In genomic region chr2:25266399-25266798, GRCh38 we compare ENCODE assay signal across 20 cellular contexts.
DNase-seq lines count a peak whose midpoint lies in the region; ATAC-seq lines count a peak whose summit lies in the region.
"Had no signal": no experiment of that assay in that cellular context is flagged by ENCODE, and none has a peak within 500 bp of the region (broad histone marks: within the 10 kb centered on the region; RNA-seq: fewer than 3 reads in every experiment).

No MANE protein-coding gene starts in this region.

- in situ Hi-C loops in G401 (cut with HindIII; ENCODE audit: low sequenced_read_pairs): no loop called here

- no peaks in the 10 kb centered on the region for H3K9me3 Mint-ChIP-seq in T-helper 2 cell treated with Interferon-gamma antibody and Interleukin-4, amounts not matched to agents 5 μg/mL and 100 μg/mL, for 36 hours
- H3K9me3 Mint-ChIP-seq in activated T-helper 17 cell treated with anti-CD3 and anti-CD28 coated beads, Interleukin-2, amount 50 U/mL, for 72 hours: no peaks in the 10 kb centered on the region
- no peaks in the 10 kb centered on the region for H3K9me3 Mint-ChIP-seq in naive thymus-derived CD8-positive, alpha-beta T cell
- H3K9me3 Mint-ChIP-seq: activated naive CD4-positive, alpha-beta T cell treated with anti-CD3 and anti-CD28 coated beads, Interleukin-2, amount 50 U/mL, for 72 hours; endodermal cell had no signal

- peaks cover 2% of the 10 kb centered on the region for H3K4me1 Mint-ChIP-seq in T-helper 2 cell treated with Interferon-gamma antibody and Interleukin-4, amounts not matched to agents 5 μg/mL and 100 μg/mL, for 36 hours (ENCODE audit: low read depth)
- peaks cover 18% of the 10 kb centered on the region for H3K4me1 Mint-ChIP-seq in activated T-helper 17 cell treated with anti-CD3 and anti-CD28 coated beads, Interleukin-2, amount 50 U/mL, for 72 hours
- H3K4me1 Mint-ChIP-seq in naive thymus-derived CD8-positive, alpha-beta T cell: peaks cover 28 to 76% (median 63%) of the 10 kb centered on the region in 4 donors
- H3K4me1 Mint-ChIP-seq: B cell had no signal

- H3K4me3 Mint-ChIP-seq in T-helper 2 cell treated with Interferon-gamma antibody and Interleukin-4, amounts not matched to agents 5 μg/mL and 100 μg/mL, for 36 hours: no peak overlapping the region
- H3K4me3 Mint-ChIP-seq in activated T-helper 17 cell treated with anti-CD3 and anti-CD28 coated beads, Interleukin-2, amount 50 U/mL, for 72 hours: no peak overlapping the region
- H3K4me3 Mint-ChIP-seq in naive thymus-derived CD8-positive, alpha-beta T cell: peak overlapping the region in 8 of 10 donors; percentile 39 to 75 (median 60)
- H3K4me3 Mint-ChIP-seq: B cell, endodermal cell had no signal

- no peaks in the 10 kb centered on the region for H3K27me3 ChIP-seq in effector memory CD4-positive, alpha-beta T cell (replicated peaks; ENCODE audit: control insufficient read depth, insufficient read depth, low read length, poor library complexity, severe bottlenecking)
- H3K27me3 ChIP-seq: ovary, spleen, upper lobe of right lung had no signal

- H3K9me3 ChIP-seq in effector memory CD4-positive, alpha-beta T cell (ENCODE audit: control insufficient read depth, low read length): no peaks in the 10 kb centered on the region
- H3K9me3 ChIP-seq: ovary, spleen, upper lobe of right lung had no signal

- no peak overlapping the region for H3K27ac ChIP-seq in effector memory CD4-positive, alpha-beta T cell (ENCODE audit: insufficient read depth, low read length, poor library complexity, severe bottlenecking)
- H3K27ac ChIP-seq: GM23248, ovary, spleen, upper lobe of right lung, WERI-Rb-1 had no signal

- peaks cover 18% of the 10 kb centered on the region for H3K4me1 ChIP-seq in effector memory CD4-positive, alpha-beta T cell (ENCODE audit: control insufficient read depth, insufficient read depth, low read length, poor library complexity, severe bottlenecking)
- H3K4me1 ChIP-seq: upper lobe of right lung had no signal

- H3K36me3 Mint-ChIP-seq in T-helper 2 cell treated with Interferon-gamma antibody and Interleukin-4, amounts not matched to agents 5 μg/mL and 100 μg/mL, for 36 hours (ENCODE audit: low read depth): peaks cover 32% of the 10 kb centered on the region
- peaks cover 97% of the 10 kb centered on the region for H3K36me3 Mint-ChIP-seq in activated T-helper 17 cell treated with anti-CD3 and anti-CD28 coated beads, Interleukin-2, amount 50 U/mL, for 72 hours (ENCODE audit: low read depth)
- peaks cover 0 to 65% (median 13%) of the 10 kb centered on the region in 3 donors for H3K36me3 Mint-ChIP-seq in naive thymus-derived CD8-positive, alpha-beta T cell

- H3K27me3 Mint-ChIP-seq in T-helper 2 cell treated with Interferon-gamma antibody and Interleukin-4, amounts not matched to agents 5 μg/mL and 100 μg/mL, for 36 hours (ENCODE audit: low read depth): no peaks in the 10 kb centered on the region
- H3K27me3 Mint-ChIP-seq in activated T-helper 17 cell treated with anti-CD3 and anti-CD28 coated beads, Interleukin-2, amount 50 U/mL, for 72 hours: no peaks in the 10 kb centered on the region
- no peaks in the 10 kb centered on the region for H3K27me3 Mint-ChIP-seq in naive thymus-derived CD8-positive, alpha-beta T cell
- H3K27me3 Mint-ChIP-seq: B cell had no signal

- H3K4me3 ChIP-seq in effector memory CD4-positive, alpha-beta T cell (ENCODE audit: insufficient read depth, low read depth, low read length, poor library complexity, severe bottlenecking): no peak overlapping the region
- H3K4me3 ChIP-seq: GM23248, ovary, spleen, upper lobe of right lung had no signal

- H3K27ac Mint-ChIP-seq in T-helper 2 cell treated with Interferon-gamma antibody and Interleukin-4, amounts not matched to agents 5 μg/mL and 100 μg/mL, for 36 hours: peak overlapping the region; percentile 21
- peak overlapping the region; percentile 27 for H3K27ac Mint-ChIP-seq in activated T-helper 17 cell treated with anti-CD3 and anti-CD28 coated beads, Interleukin-2, amount 50 U/mL, for 72 hours
- H3K27ac Mint-ChIP-seq in naive thymus-derived CD8-positive, alpha-beta T cell: peak overlapping the region in 9 of 10 donors; percentile 65 to 93 (median 84)
- H3K27ac Mint-ChIP-seq: B cell, endodermal cell had no signal

- POLR2A ChIA-PET in naive thymus-derived CD8-positive, alpha-beta T cell (lab: Charles Lee): interaction anchor here (0.6 to 3.7 kb wide), 13 partner anchors 8 to 303 kb away, joined by 3 to 31 read pairs (median 3); no protein-coding TSS in a partner anchor

- peaks cover 23% of the 10 kb centered on the region for H3K36me3 ChIP-seq in effector memory CD4-positive, alpha-beta T cell (ENCODE audit: control insufficient read depth, insufficient read depth, low read length)
- H3K36me3 ChIP-seq: ovary had no signal

- no peak for ATAC-seq in activated T-helper 17 cell treated with anti-CD3 and anti-CD28 coated beads, Interleukin-2, amount 50 U/mL, for 72 hours (replicated peaks)
- peak; percentile 13 to 44 for ATAC-seq in naive thymus-derived CD8-positive, alpha-beta T cell
- ATAC-seq: upper lobe of right lung had no signal

- DNase-seq in T-helper 2 cell treated with Interferon-gamma antibody and Interleukin-4, amounts not matched to agents 5 μg/mL and 100 μg/mL, for 36 hours (ENCODE audit: low spot score): no peak
- DNase-seq in T-helper 2 cell (no peak), G401 (ENCODE audit: low spot score) (peak; percentile 74), HuH-7.5 (ENCODE audit: low spot score) (no peak)
- no peak for DNase-seq in naive thymus-derived CD8-positive, alpha-beta T cell
- no peak for DNase-seq in stimulated activated CD4-positive, alpha-beta T cell treated with anti-CD3 and anti-CD28 coated beads, Interleukin-4, amount 100 ng/mL, for 1 hour
- no peak for DNase-seq in effector memory CD4-positive, alpha-beta T cell
- DNase-seq: activated CD4-positive, alpha-beta T cell treated with anti-CD3 and anti-CD28 coated beads, Interleukin-2, amount 50 U/mL, for 48 hours; Calu3; endodermal cell; NCI-H1105; NCI-H510A; ovary; spleen; upper lobe of right lung; WERI-Rb-1 had no signal

Comparison
In these comparisons a context has a peak if more than half of its experiments do, and no peak if none do; other contexts are left out.
1. H3K27ac Mint-ChIP-seq: peak in every context shown above with its lines; median percentile 84 in naive thymus-derived CD8-positive, alpha-beta T cell; 27 in activated T-helper 17 cell treated with anti-CD3 and anti-CD28 coated beads, Interleukin-2, amount 50 U/mL, for 72 hours; 21 in T-helper 2 cell treated with Interferon-gamma antibody and Interleukin-4, amounts not matched to agents 5 μg/mL and 100 μg/mL, for 36 hours.
2. H3K4me3 Mint-ChIP-seq: peak in naive thymus-derived CD8-positive, alpha-beta T cell (8 of 10); none in T-helper 2 cell treated with Interferon-gamma antibody and Interleukin-4, amounts not matched to agents 5 μg/mL and 100 μg/mL, for 36 hours (single experiment) and activated T-helper 17 cell treated with anti-CD3 and anti-CD28 coated beads, Interleukin-2, amount 50 U/mL, for 72 hours (single experiment).